ENCODE assay signal across 2 cellular contexts in the genomic region with DNA sequence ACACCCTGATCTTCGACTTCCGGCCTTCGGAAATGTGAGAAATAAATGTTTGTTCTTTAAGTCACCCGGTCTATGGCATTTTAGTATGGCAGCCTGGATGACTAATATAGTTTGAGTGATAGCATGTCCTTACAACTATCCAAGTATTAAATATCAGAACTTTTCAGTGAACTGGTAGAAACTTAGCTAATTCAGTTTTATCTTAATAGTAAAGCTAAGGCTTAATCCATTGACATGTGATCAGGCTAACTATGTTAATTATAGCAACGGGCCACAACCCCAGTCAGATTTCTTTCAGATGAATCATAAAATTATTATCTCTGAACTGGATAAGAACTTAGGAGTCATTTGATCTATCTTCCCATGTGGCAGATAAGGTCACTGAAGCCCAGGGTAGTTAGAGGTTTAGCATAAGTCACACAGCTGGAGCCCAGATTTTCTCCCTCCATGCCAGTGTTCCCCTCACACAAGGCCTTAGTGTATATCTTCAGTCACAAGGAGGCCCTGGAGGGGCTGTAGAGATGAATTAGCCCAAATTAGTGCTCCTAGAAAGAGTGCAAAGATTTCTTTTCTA.
TF ChIP-seq lines count a peak whose summit lies in the region.

No MANE protein-coding gene starts in this region.

TF ChIP-seq in SK-N-SH treated with all-trans-retinoic acid at 6 μM for 48 hours, 23 proteins besides CTCF, POLR2A, EP300 and RAD21 (continued from another document):
- TF ChIP-seq, protein P1, sequence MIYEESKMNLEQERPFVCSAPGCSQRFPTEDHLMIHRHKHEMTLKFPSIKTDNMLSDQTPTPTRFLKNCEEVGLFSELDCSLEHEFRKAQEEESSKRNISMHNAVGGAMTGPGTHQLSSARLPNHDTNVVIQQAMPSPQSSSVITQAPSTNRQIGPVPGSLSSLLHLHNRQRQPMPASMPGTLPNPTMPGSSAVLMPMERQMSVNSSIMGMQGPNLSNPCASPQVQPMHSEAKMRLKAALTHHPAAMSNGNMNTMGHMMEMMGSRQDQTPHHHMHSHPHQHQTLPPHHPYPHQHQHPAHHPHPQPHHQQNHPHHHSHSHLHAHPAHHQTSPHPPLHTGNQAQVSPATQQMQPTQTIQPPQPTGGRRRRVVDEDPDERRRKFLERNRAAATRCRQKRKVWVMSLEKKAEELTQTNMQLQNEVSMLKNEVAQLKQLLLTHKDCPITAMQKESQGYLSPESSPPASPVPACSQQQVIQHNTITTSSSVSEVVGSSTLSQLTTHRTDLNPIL (CRISPR knock-in tag; IDR thresholded peaks at IDR 0.05; ENCODE audit: low read depth): 0 out of 2 replicates have a peak, but pooled peaks have one; percentile 30
- TF ChIP-seq BACH2 (CRISPR knock-in tag; IDR thresholded peaks at IDR 0.05; ENCODE audit: borderline replicate concordance) (no peak), ISL1 (CRISPR knock-in tag; IDR thresholded peaks at IDR 0.05) (peak; percentile 48)

TF ChIP-seq in SK-N-SH, 30 proteins besides CTCF, POLR2A, EP300 and RAD21 (continued from another document):
- TF ChIP-seq, protein P2, sequence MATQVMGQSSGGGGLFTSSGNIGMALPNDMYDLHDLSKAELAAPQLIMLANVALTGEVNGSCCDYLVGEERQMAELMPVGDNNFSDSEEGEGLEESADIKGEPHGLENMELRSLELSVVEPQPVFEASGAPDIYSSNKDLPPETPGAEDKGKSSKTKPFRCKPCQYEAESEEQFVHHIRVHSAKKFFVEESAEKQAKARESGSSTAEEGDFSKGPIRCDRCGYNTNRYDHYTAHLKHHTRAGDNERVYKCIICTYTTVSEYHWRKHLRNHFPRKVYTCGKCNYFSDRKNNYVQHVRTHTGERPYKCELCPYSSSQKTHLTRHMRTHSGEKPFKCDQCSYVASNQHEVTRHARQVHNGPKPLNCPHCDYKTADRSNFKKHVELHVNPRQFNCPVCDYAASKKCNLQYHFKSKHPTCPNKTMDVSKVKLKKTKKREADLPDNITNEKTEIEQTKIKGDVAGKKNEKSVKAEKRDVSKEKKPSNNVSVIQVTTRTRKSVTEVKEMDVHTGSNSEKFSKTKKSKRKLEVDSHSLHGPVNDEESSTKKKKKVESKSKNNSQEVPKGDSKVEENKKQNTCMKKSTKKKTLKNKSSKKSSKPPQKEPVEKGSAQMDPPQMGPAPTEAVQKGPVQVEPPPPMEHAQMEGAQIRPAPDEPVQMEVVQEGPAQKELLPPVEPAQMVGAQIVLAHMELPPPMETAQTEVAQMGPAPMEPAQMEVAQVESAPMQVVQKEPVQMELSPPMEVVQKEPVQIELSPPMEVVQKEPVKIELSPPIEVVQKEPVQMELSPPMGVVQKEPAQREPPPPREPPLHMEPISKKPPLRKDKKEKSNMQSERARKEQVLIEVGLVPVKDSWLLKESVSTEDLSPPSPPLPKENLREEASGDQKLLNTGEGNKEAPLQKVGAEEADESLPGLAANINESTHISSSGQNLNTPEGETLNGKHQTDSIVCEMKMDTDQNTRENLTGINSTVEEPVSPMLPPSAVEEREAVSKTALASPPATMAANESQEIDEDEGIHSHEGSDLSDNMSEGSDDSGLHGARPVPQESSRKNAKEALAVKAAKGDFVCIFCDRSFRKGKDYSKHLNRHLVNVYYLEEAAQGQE (IDR thresholded peaks at IDR 0.05; ENCODE audit: low read depth, low read length): no peak
